Comparison of ENCODE assay signal across 1 cellular context in the genomic region with DNA sequence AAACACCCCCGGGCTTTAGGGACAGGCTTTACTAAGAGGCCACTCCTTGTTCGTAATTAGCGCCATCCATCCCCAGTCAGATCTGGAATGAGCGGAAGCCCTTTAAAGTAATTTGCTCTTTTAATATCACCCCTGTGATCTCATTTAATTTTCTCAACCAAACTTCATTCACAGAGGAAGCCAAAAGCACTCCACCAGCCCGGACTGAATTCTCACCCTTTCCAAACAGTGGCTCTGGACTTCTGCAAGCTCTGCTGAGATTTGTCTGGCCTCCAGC.
TF ChIP-seq lines count a peak whose summit lies in the region.

No MANE protein-coding gene starts in this region.

TF ChIP-seq in endothelial cell of umbilical vein, 7 proteins besides CTCF, POLR2A, EP300 and RAD21:
- TF ChIP-seq GATA2 (IDR thresholded peaks at IDR 0.05; ENCODE audit: insufficient read depth, insufficient read length, low read depth, low read length) = no peak
- TF ChIP-seq, protein P1, sequence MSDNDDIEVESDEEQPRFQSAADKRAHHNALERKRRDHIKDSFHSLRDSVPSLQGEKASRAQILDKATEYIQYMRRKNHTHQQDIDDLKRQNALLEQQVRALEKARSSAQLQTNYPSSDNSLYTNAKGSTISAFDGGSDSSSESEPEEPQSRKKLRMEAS (IDR thresholded peaks at IDR 0.05; ENCODE audit: insufficient read depth, insufficient read length) = no peak
- no peak for TF ChIP-seq FOS (IDR thresholded peaks at IDR 0.05; ENCODE audit: borderline replicate concordance, insufficient read depth, low read length)
- TF ChIP-seq MYC (IDR thresholded peaks at IDR 0.05; ENCODE audit: low read depth, low read length) = no peak
- TF ChIP-seq EZH2 (IDR thresholded peaks at IDR 0.05; ENCODE audit: borderline replicate concordance, low read depth, low read length, severe bottlenecking) = no peak
- no peak for TF ChIP-seq POLR2AphosphoS5 (IDR thresholded peaks at IDR 0.05; ENCODE audit: insufficient read depth, low read depth, low read length)
- TF ChIP-seq JUN (IDR thresholded peaks at IDR 0.05; ENCODE audit: borderline replicate concordance, insufficient read depth, insufficient read length, low read depth) = no peak
